ENCODE assay signal across 8 cellular contexts in the genomic region with DNA sequence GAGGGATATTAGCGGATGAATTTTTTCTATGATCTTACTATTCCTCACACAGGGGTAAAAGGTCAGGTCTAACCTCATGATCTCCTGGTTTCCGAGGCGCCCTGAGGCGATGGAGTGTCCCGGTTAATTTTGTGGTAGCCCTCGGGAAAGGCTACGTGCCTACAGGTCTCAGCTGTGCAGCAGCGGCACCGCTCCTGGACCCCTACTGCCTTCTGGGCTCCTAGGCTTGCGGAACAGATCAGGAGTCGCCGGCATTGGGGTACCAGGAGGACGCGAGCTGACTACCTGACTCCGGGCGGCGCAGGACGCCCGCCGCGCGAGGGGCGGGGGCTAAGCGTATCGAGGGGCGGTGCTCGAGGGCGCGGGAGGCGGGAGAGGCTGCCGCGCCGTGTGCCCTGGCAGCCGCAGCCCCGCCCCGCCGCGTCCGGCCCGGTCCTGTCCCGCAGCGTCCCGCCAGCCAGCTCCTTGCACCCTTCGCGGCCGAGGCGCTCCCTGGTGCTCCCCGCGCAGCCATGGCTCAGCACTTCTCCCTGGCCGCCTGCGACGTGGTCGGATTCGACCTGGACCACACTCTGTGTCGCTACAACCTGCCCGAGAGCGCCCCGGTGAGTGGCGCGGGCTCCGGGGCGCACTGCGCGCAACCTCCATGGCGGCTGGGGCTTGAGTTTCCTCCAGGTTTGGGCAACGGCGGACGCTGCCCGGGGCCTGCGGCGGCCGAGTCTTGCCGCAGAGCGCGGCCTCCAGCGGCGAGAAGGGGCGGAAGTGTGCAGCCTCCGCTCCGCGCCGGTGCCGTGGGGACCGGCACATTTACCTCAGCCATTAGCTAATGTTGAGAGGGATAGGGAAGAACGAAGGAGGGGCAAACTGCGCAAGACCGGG. TPM values are rescaled to one million over a fixed set of nuclear protein-coding genes. Genes with fewer than 3 reads are reported as not detected.
DNase-seq lines count a peak whose midpoint lies in the region; ATAC-seq and TF ChIP-seq lines count a peak whose summit lies in the region.

Gene NT5DC1 (plus strand): TSS at position 435 of the 879 bp plus-strand sequence. CDS start 78 bp downstream, at position 513.

- H3K79me2 ChIP-seq in neural progenitor cell (ENCODE audit: low read depth) = peaks cover 45% of the 10 kb centered on the region

- peak within 1 kb of the TSS; percentile 87 for H3K4me2 ChIP-seq in neural progenitor cell

- H2AFZ ChIP-seq in neural progenitor cell (replicated peaks) = peak within 1 kb of the TSS; percentile 92

- peaks cover 12% of the 10 kb centered on the region for H3K9me3 Mint-ChIP-seq in neural progenitor cell

- peak within 1 kb of the TSS; percentile 68 for H3K9ac ChIP-seq in neural progenitor cell
- peak within 1 kb of the TSS; percentile 69 to 90 (median 74) for H3K9ac ChIP-seq in subcutaneous abdominal adipose tissue (ENCODE audit: low read length in 5 of 5)

- ATAC-seq in GM21825 (IDR thresholded peaks at IDR 0.05; ENCODE audit: unreplicated experiment) = peak; percentile 86
- ATAC-seq in RWPE2 (ENCODE audit: low read depth) = peak; percentile 93

- H3F3A ChIP-seq in neural progenitor cell (ENCODE audit: low read depth) = peaks cover 20% of the 10 kb centered on the region

- H3K27ac ChIP-seq in KOPT-K1 (ENCODE audit: low read depth, low read length, poor library complexity, severe bottlenecking) = peak within 1 kb of the TSS; percentile 54
- peak within 1 kb of the TSS; percentile 78 for H3K27ac ChIP-seq in RWPE2 (ENCODE audit: poor library complexity, severe bottlenecking)
- peak within 1 kb of the TSS; percentile 94 for H3K27ac ChIP-seq in neural progenitor cell
- H3K27ac ChIP-seq in subcutaneous abdominal adipose tissue (ENCODE audit: low read depth, low read length) = peak within 1 kb of the TSS; percentile 81

- H3K36me3 Mint-ChIP-seq in neural progenitor cell = peaks cover 5% of the 10 kb centered on the region

- DNase-seq in ELF-1 (ENCODE audit: low read depth, low spot score) = peak; percentile 91
- DNase-seq in RWPE2 (ENCODE audit: low spot score) = peak; percentile 81
- peak; percentile 83 for DNase-seq in activated effector memory CD4-positive, alpha-beta T cell treated with Interleukin-2 at 50 U/mL for 16 hours
- peak; percentile 64 for DNase-seq in fibroblast of villous mesenchyme (ENCODE audit: low read depth)
- peak; percentile 92 for DNase-seq in neural progenitor cell (ENCODE audit: low spot score)

- H3K4me1 ChIP-seq in RWPE2 (ENCODE audit: insufficient read depth, poor library complexity, severe bottlenecking) (peaks cover 5% of the 10 kb centered on the region), neural progenitor cell (peaks cover 35% of the 10 kb centered on the region), subcutaneous abdominal adipose tissue (ENCODE audit: control insufficient read depth in 5 of 5, insufficient read depth in 5 of 5, low read length in 5 of 5) (peaks cover 0 to 27% (median 23%) of the 10 kb centered on the region in 5 donors)

- peak within 1 kb of the TSS; percentile 88 for H3K27ac Mint-ChIP-seq in neural progenitor cell

- TF ChIP-seq CTCF in RWPE2 (IDR thresholded peaks at IDR 0.05; ENCODE audit: poor library complexity, severe bottlenecking) (peak; percentile 56), fibroblast of villous mesenchyme (IDR thresholded peaks at IDR 0.05; ENCODE audit: insufficient read depth, low read depth, low read length) (peak; percentile 41), neural progenitor cell (IDR thresholded peaks at IDR 0.05) (peak; percentile 54)

- peaks cover 20% of the 10 kb centered on the region for H3K4me1 Mint-ChIP-seq in neural progenitor cell

- no peaks in the 10 kb centered on the region for H4K20me1 ChIP-seq in neural progenitor cell (ENCODE audit: low read depth)

- H3K4me3 ChIP-seq in RWPE2 (ENCODE audit: severe bottlenecking) (peak within 1 kb of the TSS; percentile 51), fibroblast of villous mesenchyme (ENCODE audit: low read depth, low read length) (peak within 1 kb of the TSS; percentile 82), neural progenitor cell (peak within 1 kb of the TSS; percentile 85), subcutaneous abdominal adipose tissue (ENCODE audit: low read depth in 1 of 5, low read length in 5 of 5) (peak within 1 kb of the TSS; percentile 84 to 93 (median 89))

- H3K27me3 Mint-ChIP-seq in neural progenitor cell (ENCODE audit: insufficient read depth, low read depth) = peaks cover 7% of the 10 kb centered on the region

- H3K9me3 ChIP-seq in KOPT-K1 (ENCODE audit: insufficient read depth, low read length, poor library complexity, severe bottlenecking) (peaks cover 12% of the 10 kb centered on the region), RWPE2 (ENCODE audit: severe bottlenecking) (no peaks in the 10 kb centered on the region), neural progenitor cell (ENCODE audit: low read depth) (no peaks in the 10 kb centered on the region), subcutaneous abdominal adipose tissue (ENCODE audit: control insufficient read depth in 5 of 5, low read length in 5 of 5) (peaks cover 0 to 8% (median 5%) of the 10 kb centered on the region in 5 donors)

- H3K27me3 ChIP-seq in RWPE2 (ENCODE audit: insufficient read depth, poor library complexity, severe bottlenecking) (no peaks in the 10 kb centered on the region), neural progenitor cell (peaks cover 7% of the 10 kb centered on the region), subcutaneous abdominal adipose tissue (ENCODE audit: control insufficient read depth in 5 of 5, insufficient read depth in 4 of 5, low read length in 5 of 5) (no peaks in the 10 kb centered on the region)

- peak within 1 kb of the TSS; percentile 95 for H3K4me3 Mint-ChIP-seq in neural progenitor cell

- H3K36me3 ChIP-seq in KOPT-K1 (ENCODE audit: insufficient read depth, low read length) (no peaks in the 10 kb centered on the region), RWPE2 (ENCODE audit: low read depth) (no peaks in the 10 kb centered on the region), neural progenitor cell (no peaks in the 10 kb centered on the region), subcutaneous abdominal adipose tissue (ENCODE audit: control insufficient read depth in 5 of 5, insufficient read depth in 5 of 5, low read length in 5 of 5) (no peaks in the 10 kb centered on the region)

RNA-seq across cellular contexts. Expression of gene NT5DC1, which starts in this region (rescaled TPM):
- total RNA-seq in fibroblast of villous mesenchyme (5.2 and 7.8 TPM in 2 replicates), neural progenitor cell (ENCODE audit: low replicate concordance) (19.3 and 21.6 TPM in 2 replicates)

Comparison
In these comparisons a context has a peak if more than half of its experiments do, and no peak if none do; other contexts are left out.
1. Peak in every context shown above with its lines: DNase-seq, ATAC-seq, H3K4me3 ChIP-seq and H3K27ac ChIP-seq.